11 cellular contexts compared by ENCODE assay signal in genomic region chr18:51666717-51667320, GRCh38.
DNase-seq lines count a peak whose midpoint lies in the region; ATAC-seq, FAIRE-seq and TF ChIP-seq lines count a peak whose summit lies in the region.
"Had no signal": no experiment of that assay in that cellular context is flagged by ENCODE, and none has a peak within 500 bp of the region (broad histone marks: within the 10 kb centered on the region; RNA-seq: fewer than 3 reads in every experiment).

No MANE protein-coding gene starts in this region.

- no peak overlapping the region for H3K4me2 ChIP-seq in H1 (ENCODE audit: insufficient read depth in 1 of 2, low read depth in 2 of 2, low read length in 2 of 2)

- H3K56ac ChIP-seq in H1 (replicated peaks; ENCODE audit: insufficient read length, low read depth, low read length): no peak overlapping the region

- no peak for FAIRE-seq in H1 (lab: Jason Lieb, UNC)

- H3K9ac ChIP-seq in H1 (replicated peaks in 1 of 4; ENCODE audit: extremely low read depth in 1 of 4, low read depth in 3 of 4, low read length in 3 of 4): no peak overlapping the region

- no peak overlapping the region for H3K4ac ChIP-seq in H1 (replicated peaks; ENCODE audit: insufficient read length, low read depth, low read length)

- 0 out of 4 replicates have a peak, but pooled peaks cover 0 to 2% of the 10 kb centered on the region in 2 experiments for H3K9me3 ChIP-seq in H1 (ENCODE audit: insufficient read depth in 2 of 2, low read depth in 1 of 2, low read length in 1 of 2)
- H3K9me3 ChIP-seq in upper lobe of right lung: no peaks in the 10 kb centered on the region

- H4K91ac ChIP-seq in H1 (replicated peaks; ENCODE audit: insufficient read length, low read length): no peak overlapping the region

- no peak for TF ChIP-seq CTCF in H1 (IDR thresholded peaks at IDR 0.05; ENCODE audit: control extremely low read depth in 1 of 3, insufficient read depth in 1 of 3, low read depth in 1 of 3, low read length in 3 of 3)
- no peak for TF ChIP-seq CTCF in upper lobe of right lung (IDR thresholded peaks at IDR 0.05)
- no peak for TF ChIP-seq CTCF in lower leg skin (IDR thresholded peaks at IDR 0.05)

- WGBS in H1 (ENCODE audit: extremely low coverage in 1 of 2, insufficient coverage in 1 of 2, insufficient read length in 1 of 2, insufficient replicate concordance in 2 of 2, low coverage in 1 of 2, low lambda C conversion rate in 2 of 2, missing lambda C conversion rate in 1 of 2), 2 experiments: 90% methylated on average over 10 of the region's 10 CpGs; no CpG with 5 or more reads in 1 of the 2 experiments
- 18 to 32% methylated on average over 10 of the region's 10 CpGs for WGBS in lower leg skin, 2 donors

- no peaks in the 10 kb centered on the region for H3K79me2 ChIP-seq in H1 (ENCODE audit: control insufficient read depth in 1 of 2, insufficient read depth in 2 of 2, low read length in 2 of 2)

- TF ChIP-seq POLR2A in H1 (IDR thresholded peaks at IDR 0.05; ENCODE audit: control extremely low read depth in 1 of 2, low read depth in 2 of 2, low read length in 2 of 2) (no peak), lower leg skin (IDR thresholded peaks at IDR 0.05) (no peak)

- H2BK15ac ChIP-seq in H1 (ENCODE audit: low read length): 0 out of 2 replicates have a peak overlapping the region, but pooled peaks have one; percentile 31

- peaks cover 0 to 3% (median 1%) of the 10 kb centered on the region in 4 experiments; a peak in 5 of 7 replicates for H3K4me1 ChIP-seq in H1 (replicated peaks in 1 of 4; ENCODE audit: control insufficient read depth in 3 of 4, insufficient read depth in 4 of 4, low read length in 3 of 4)
- no peaks in the 10 kb centered on the region for H3K4me1 ChIP-seq in upper lobe of right lung

- no peak overlapping the region for H3K18ac ChIP-seq in H1 (ENCODE audit: extremely low read depth, low read length)

- no peak overlapping the region for H2BK5ac ChIP-seq in H1 (ENCODE audit: low read depth, low read length)

- no peak overlapping the region for H4K5ac ChIP-seq in H1 (ENCODE audit: insufficient read length, low read depth, low read length)

- no peak for TF ChIP-seq EP300 in H1 (IDR thresholded peaks at IDR 0.05; ENCODE audit: borderline replicate concordance in 1 of 2, low read depth in 2 of 2, low read length in 2 of 2)

- no peaks in the 10 kb centered on the region for H3K79me1 ChIP-seq in H1 (ENCODE audit: low read depth, low read length)

- H3K27ac ChIP-seq in H1 (ENCODE audit: low read depth, low read length) (no peak overlapping the region), upper lobe of right lung (no peak overlapping the region)

- H3K27me3 ChIP-seq in H1 (replicated peaks in 1 of 4; ENCODE audit: control insufficient read depth in 3 of 4, extremely low read depth in 1 of 4, insufficient read depth in 3 of 4, low read length in 3 of 4) (no peaks in the 10 kb centered on the region), upper lobe of right lung (peaks cover 15% of the 10 kb centered on the region)

- H3K36me3 ChIP-seq in H1 (ENCODE audit: control insufficient read depth in 2 of 4, insufficient read depth in 4 of 4, low read length in 3 of 4) (no peaks in the 10 kb centered on the region), upper lobe of right lung (no peaks in the 10 kb centered on the region)

- H3K23ac ChIP-seq in H1 (ENCODE audit: insufficient read length): no peak overlapping the region

- no peak overlapping the region for H2AK5ac ChIP-seq in H1 (ENCODE audit: low read depth, low read length)

- peak overlapping the region; percentile 87; the same call in 1 of the 2 replicates for H2AFZ ChIP-seq in H1 (ENCODE audit: low read length)

- H3K4me3 ChIP-seq in H1 (ENCODE audit: extremely low read depth in 1 of 4, insufficient read depth in 2 of 4, low read depth in 3 of 4, low read length in 4 of 4) (no peak overlapping the region), upper lobe of right lung (no peak overlapping the region), lower leg skin (ENCODE audit: low read depth, poor library complexity, severe bottlenecking) (no peak overlapping the region)

- H2BK20ac ChIP-seq in H1 (ENCODE audit: low read length): no peak overlapping the region; the same call in 1 of the 2 replicates

- intact Hi-C loops in posterior cingulate gyrus (cut with DNase I): loop anchor here (5.0 to 10.0 kb wide), 3 partner anchors 668 to 1715 kb away; no protein-coding TSS in a partner anchor
- intact Hi-C loops in upper lobe of right lung (cut with DNase I): no loop called here
- intact Hi-C loops in lower leg skin (cut with DNase I; ENCODE audit: low total_unique reads): no loop called here

- CTCF ChIA-PET in H1 (lab: Charles Lee; ENCODE audit: partially characterized antibody): interaction anchor here (0.8 to 4.9 kb wide), 6 partner anchors 18 to 1237 kb away, joined by 3 to 28 read pairs (median 9); no protein-coding TSS in a partner anchor

- 0 out of 2 replicates have a peak overlapping the region, but pooled peaks have one; percentile 1 for H2BK12ac ChIP-seq in H1 (ENCODE audit: low read depth, low read length)

- no peak overlapping the region for H4K8ac ChIP-seq in H1 (ENCODE audit: extremely low read depth, insufficient read depth, low read length)

- H2BK120ac ChIP-seq in H1 (replicated peaks; ENCODE audit: low read depth, low read length): no peak overlapping the region

- ATAC-seq in upper lobe of right lung (no peak), GM19035 (IDR thresholded peaks at IDR 0.05; ENCODE audit: unreplicated experiment) (no peak)
- ATAC-seq: activated naive CD8-positive, alpha-beta T cell treated with anti-CD3 and anti-CD28 coated beads, Interleukin-2, amount 50 U/mL, for 24 hours; natural killer cell treated with Interleukin-12 subunit alpha and Interleukin-12 subunit beta and Interleukin-15 and Interleukin-18, amount 100 ng/mL, for 72 hours had no signal

- H3K23me2 ChIP-seq in H1 (ENCODE audit: low read depth, low read length): no peaks in the 10 kb centered on the region; the same call in 1 of the 2 replicates

- POLR2A ChIA-PET in H1 (lab: Charles Lee; ENCODE audit: partially characterized antibody): no interaction called here

- DNase-seq in H4 (ENCODE audit: low spot score) (peak; percentile 33), NCI-H69 (lab: John Stamatoyannopoulos, UW) (peak; percentile 91), H1 (ENCODE audit: low read depth in 1 of 2, low spot score in 2 of 2) (no peak), posterior cingulate gyrus (peak; percentile 45 to 94 (median 65)), upper lobe of right lung (no peak), lower leg skin (ENCODE audit: low spot score in 2 of 2) (no peak), DMS114 treated with DMSO at 0.1 percent for 48 hours (lab: John Stamatoyannopoulos, UW; ENCODE audit: unreplicated experiment) (no peak)
- DNase-seq: activated naive CD8-positive, alpha-beta T cell treated with anti-CD3 and anti-CD28 coated beads, Interleukin-2, amount 50 U/mL, for 24 hours; NCI-H1436 treated with DMSO at 0.1 percent for 48 hours had no signal

- no peaks in the 10 kb centered on the region for H4K20me1 ChIP-seq in H1 (replicated peaks in 1 of 2; ENCODE audit: control insufficient read depth in 1 of 2, insufficient read depth in 2 of 2, low read length in 2 of 2)

- H3K14ac ChIP-seq in H1 (ENCODE audit: insufficient read length): no peak overlapping the region

- no peak for TF ChIP-seq RAD21 in H1 (IDR thresholded peaks at IDR 0.05 in 1 of 2, conservative IDR thresholded peaks at IDR 0.05 in 1 of 2; ENCODE audit: low read depth in 2 of 2, low read length in 2 of 2)

TF ChIP-seq in H1, 55 proteins besides CTCF, POLR2A, EP300 and RAD21 (continues in another document):
- no peak for TF ChIP-seq ATF2 (IDR thresholded peaks at IDR 0.05; ENCODE audit: low read length)
- TF ChIP-seq KDM5A (IDR thresholded peaks at IDR 0.05; ENCODE audit: low read length): no peak
- TF ChIP-seq BCL11A (IDR thresholded peaks at IDR 0.05; ENCODE audit: low read depth in 2 of 2, low read length in 2 of 2): no peak
- no peak for TF ChIP-seq KDM1A (IDR thresholded peaks at IDR 0.05; ENCODE audit: borderline replicate concordance, low read length)
- no peak for TF ChIP-seq SIX5 (IDR thresholded peaks at IDR 0.05; ENCODE audit: low read depth, low read length)
- TF ChIP-seq HDAC6 (IDR thresholded peaks at IDR 0.05; ENCODE audit: low read depth, low read length): no peak
- no peak for TF ChIP-seq SP2 (IDR thresholded peaks at IDR 0.05; ENCODE audit: low read length)
- no peak for TF ChIP-seq ZNF274 (IDR thresholded peaks at IDR 0.05; ENCODE audit: borderline replicate concordance, extremely low read depth, low read length)
- TF ChIP-seq TBP (IDR thresholded peaks at IDR 0.05; ENCODE audit: low read depth, low read length): no peak
- TF ChIP-seq GABPA (IDR thresholded peaks at IDR 0.05; ENCODE audit: borderline replicate concordance, insufficient read depth, low read length): no peak
- TF ChIP-seq CBX8 (IDR thresholded peaks at IDR 0.05; ENCODE audit: borderline replicate concordance, low read depth, low read length): no peak
- no peak for TF ChIP-seq EZH2 (IDR thresholded peaks at IDR 0.05; ENCODE audit: low read depth, low read length, severe bottlenecking)
- TF ChIP-seq YY1 (IDR thresholded peaks at IDR 0.05; ENCODE audit: low read depth, low read length): no peak
- no peak for TF ChIP-seq ATF3 (IDR thresholded peaks at IDR 0.05; ENCODE audit: insufficient read depth, low read depth, low read length)
- TF ChIP-seq E2F6 (IDR thresholded peaks at IDR 0.05): no peak
- no peak for TF ChIP-seq RXRA (IDR thresholded peaks at IDR 0.05; ENCODE audit: insufficient read depth, low read depth, low read length)

Comparison
In these comparisons a context has a peak if more than half of its experiments do, and no peak if none do; other contexts are left out.
1. DNase-seq: peak in H4 (single experiment), NCI-H69 (single experiment) and posterior cingulate gyrus (10 of 10); none in H1 (0 of 2), upper lobe of right lung (single experiment), lower leg skin (0 of 2) and DMS114 treated with DMSO at 0.1 percent for 48 hours (single experiment).